ENCODE assay signal across 1 cellular context in genomic region chr2:229920011-229920781, GRCh38.
TF ChIP-seq lines count a peak whose summit lies in the region.

No MANE protein-coding gene starts in this region.

TF ChIP-seq in HepG2, 621 proteins besides CTCF, POLR2A, EP300 and RAD21 (continued from another document and continues in another):
- no peak for TF ChIP-seq CBX1 (IDR thresholded peaks at IDR 0.05; ENCODE audit: low read depth)
- TF ChIP-seq SNAPC4 (CRISPR knock-in tag; IDR thresholded peaks at IDR 0.05): peak; percentile 34; the same call in 1 of the 2 replicates
- TF ChIP-seq MEF2D (CRISPR knock-in tag; IDR thresholded peaks at IDR 0.05): no peak
- TF ChIP-seq, protein P1, sequence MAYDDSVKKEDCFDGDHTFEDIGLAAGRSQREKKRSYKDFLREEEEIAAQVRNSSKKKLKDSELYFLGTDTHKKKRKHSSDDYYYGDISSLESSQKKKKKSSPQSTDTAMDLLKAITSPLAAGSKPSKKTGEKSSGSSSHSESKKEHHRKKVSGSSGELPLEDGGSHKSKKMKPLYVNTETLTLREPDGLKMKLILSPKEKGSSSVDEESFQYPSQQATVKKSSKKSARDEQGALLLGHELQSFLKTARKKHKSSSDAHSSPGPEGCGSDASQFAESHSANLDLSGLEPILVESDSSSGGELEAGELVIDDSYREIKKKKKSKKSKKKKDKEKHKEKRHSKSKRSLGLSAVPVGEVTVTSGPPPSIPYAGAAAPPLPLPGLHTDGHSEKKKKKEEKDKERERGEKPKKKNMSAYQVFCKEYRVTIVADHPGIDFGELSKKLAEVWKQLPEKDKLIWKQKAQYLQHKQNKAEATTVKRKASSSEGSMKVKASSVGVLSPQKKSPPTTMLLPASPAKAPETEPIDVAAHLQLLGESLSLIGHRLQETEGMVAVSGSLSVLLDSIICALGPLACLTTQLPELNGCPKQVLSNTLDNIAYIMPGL (CRISPR knock-in tag; IDR thresholded peaks at IDR 0.05; ENCODE audit: borderline replicate concordance in 1 of 2, low read depth in 1 of 2): peak in 1 of 2 experiments; percentile 54; a peak in 2 of 4 replicates
- TF ChIP-seq TAF1 (CRISPR knock-in tag; IDR thresholded peaks at IDR 0.05): peak; percentile 34; the same call in 1 of the 2 replicates
- peak; percentile 40; the same call in 1 of the 2 replicates for TF ChIP-seq GATAD2A (CRISPR knock-in tag; IDR thresholded peaks at IDR 0.05)
- TF ChIP-seq, protein P2, sequence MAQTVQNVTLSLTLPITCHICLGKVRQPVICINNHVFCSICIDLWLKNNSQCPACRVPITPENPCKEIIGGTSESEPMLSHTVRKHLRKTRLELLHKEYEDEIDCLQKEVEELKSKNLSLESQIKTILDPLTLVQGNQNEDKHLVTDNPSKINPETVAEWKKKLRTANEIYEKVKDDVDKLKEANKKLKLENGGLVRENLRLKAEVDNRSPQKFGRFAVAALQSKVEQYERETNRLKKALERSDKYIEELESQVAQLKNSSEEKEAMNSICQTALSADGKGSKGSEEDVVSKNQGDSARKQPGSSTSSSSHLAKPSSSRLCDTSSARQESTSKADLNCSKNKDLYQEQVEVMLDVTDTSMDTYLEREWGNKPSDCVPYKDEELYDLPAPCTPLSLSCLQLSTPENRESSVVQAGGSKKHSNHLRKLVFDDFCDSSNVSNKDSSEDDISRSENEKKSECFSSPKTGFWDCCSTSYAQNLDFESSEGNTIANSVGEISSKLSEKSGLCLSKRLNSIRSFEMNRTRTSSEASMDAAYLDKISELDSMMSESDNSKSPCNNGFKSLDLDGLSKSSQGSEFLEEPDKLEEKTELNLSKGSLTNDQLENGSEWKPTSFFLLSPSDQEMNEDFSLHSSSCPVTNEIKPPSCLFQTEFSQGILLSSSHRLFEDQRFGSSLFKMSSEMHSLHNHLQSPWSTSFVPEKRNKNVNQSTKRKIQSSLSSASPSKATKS (CRISPR knock-in tag; IDR thresholded peaks at IDR 0.05): 0 out of 2 replicates have a peak, but pooled peaks have one; percentile 4
- TF ChIP-seq PPARG (CRISPR knock-in tag; conservative IDR thresholded peaks at IDR 0.05): 0 out of 2 replicates have a peak, but pooled peaks have one; percentile 21
- TF ChIP-seq ZSCAN20 (CRISPR knock-in tag; IDR thresholded peaks at IDR 0.05; ENCODE audit: borderline replicate concordance): 0 out of 2 replicates have a peak, but pooled peaks have one; percentile 9
- TF ChIP-seq, protein P3, sequence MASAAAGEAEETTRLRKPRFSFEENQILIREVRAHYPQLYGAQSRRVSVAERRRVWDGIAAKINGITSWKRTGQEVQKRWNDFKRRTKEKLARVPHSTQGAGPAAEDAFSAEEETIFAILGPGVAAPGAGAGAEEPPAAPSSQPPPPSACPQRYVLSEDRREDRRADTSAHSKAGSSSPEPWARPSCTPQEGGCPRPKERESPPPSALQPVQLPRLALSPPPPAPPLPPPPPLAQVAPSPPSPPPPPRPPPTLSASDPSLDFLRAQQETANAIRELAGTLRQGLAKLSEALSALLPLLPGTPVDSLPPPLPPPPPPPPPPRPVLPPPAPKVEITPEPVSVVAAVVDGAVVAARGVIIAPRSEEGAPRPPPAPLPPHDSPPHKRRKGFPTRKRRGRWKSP (CRISPR knock-in tag; IDR thresholded peaks at IDR 0.05): peak; percentile 43; the same call in 1 of the 2 replicates
- TF ChIP-seq PAF1 (CRISPR knock-in tag; IDR thresholded peaks at IDR 0.05): no peak
- TF ChIP-seq MAFK (conservative IDR thresholded peaks at IDR 0.05 in 1 of 2, IDR thresholded peaks at IDR 0.05 in 1 of 2; ENCODE audit: low read length in 2 of 2): no peak
- 0 out of 2 replicates have a peak, but pooled peaks have one; percentile 31 for TF ChIP-seq KAT8 (CRISPR knock-in tag; IDR thresholded peaks at IDR 0.05)
- TF ChIP-seq XRCC5 (optimal IDR thresholded peaks at IDR 0.05; ENCODE audit: low read length): no peak
- TF ChIP-seq ZNF580 (CRISPR knock-in tag; IDR thresholded peaks at IDR 0.05; ENCODE audit: borderline replicate concordance, low read depth): no peak
- TF ChIP-seq LCORL (IDR thresholded peaks at IDR 0.05): 0 out of 2 replicates have a peak, but pooled peaks have one; percentile 40
- TF ChIP-seq LCORL (CRISPR knock-in tag; IDR thresholded peaks at IDR 0.05): no peak
- TF ChIP-seq, protein P4, sequence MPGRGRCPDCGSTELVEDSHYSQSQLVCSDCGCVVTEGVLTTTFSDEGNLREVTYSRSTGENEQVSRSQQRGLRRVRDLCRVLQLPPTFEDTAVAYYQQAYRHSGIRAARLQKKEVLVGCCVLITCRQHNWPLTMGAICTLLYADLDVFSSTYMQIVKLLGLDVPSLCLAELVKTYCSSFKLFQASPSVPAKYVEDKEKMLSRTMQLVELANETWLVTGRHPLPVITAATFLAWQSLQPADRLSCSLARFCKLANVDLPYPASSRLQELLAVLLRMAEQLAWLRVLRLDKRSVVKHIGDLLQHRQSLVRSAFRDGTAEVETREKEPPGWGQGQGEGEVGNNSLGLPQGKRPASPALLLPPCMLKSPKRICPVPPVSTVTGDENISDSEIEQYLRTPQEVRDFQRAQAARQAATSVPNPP (CRISPR knock-in tag; IDR thresholded peaks at IDR 0.05): no peak
- TF ChIP-seq TBP (CRISPR knock-in tag; IDR thresholded peaks at IDR 0.05): no peak
- TF ChIP-seq, protein P5, sequence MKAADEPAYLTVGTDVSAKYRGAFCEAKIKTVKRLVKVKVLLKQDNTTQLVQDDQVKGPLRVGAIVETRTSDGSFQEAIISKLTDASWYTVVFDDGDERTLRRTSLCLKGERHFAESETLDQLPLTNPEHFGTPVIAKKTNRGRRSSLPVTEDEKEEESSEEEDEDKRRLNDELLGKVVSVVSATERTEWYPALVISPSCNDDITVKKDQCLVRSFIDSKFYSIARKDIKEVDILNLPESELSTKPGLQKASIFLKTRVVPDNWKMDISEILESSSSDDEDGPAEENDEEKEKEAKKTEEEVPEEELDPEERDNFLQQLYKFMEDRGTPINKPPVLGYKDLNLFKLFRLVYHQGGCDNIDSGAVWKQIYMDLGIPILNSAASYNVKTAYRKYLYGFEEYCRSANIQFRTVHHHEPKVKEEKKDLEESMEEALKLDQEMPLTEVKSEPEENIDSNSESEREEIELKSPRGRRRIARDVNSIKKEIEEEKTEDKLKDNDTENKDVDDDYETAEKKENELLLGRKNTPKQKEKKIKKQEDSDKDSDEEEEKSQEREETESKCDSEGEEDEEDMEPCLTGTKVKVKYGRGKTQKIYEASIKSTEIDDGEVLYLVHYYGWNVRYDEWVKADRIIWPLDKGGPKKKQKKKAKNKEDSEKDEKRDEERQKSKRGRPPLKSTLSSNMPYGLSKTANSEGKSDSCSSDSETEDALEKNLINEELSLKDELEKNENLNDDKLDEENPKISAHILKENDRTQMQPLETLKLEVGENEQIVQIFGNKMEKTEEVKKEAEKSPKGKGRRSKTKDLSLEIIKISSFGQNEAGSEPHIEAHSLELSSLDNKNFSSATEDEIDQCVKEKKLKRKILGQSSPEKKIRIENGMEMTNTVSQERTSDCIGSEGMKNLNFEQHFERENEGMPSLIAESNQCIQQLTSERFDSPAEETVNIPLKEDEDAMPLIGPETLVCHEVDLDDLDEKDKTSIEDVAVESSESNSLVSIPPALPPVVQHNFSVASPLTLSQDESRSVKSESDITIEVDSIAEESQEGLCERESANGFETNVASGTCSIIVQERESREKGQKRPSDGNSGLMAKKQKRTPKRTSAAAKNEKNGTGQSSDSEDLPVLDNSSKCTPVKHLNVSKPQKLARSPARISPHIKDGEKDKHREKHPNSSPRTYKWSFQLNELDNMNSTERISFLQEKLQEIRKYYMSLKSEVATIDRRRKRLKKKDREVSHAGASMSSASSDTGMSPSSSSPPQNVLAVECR (CRISPR knock-in tag; IDR thresholded peaks at IDR 0.05; ENCODE audit: borderline replicate concordance): peak; percentile 32; the same call in 1 of the 2 replicates
- TF ChIP-seq HNF1B (CRISPR knock-in tag; IDR thresholded peaks at IDR 0.05): peak; percentile 32; the same call in 1 of the 2 replicates
